ENCODE assay signal across 2 cellular contexts in the genomic region with DNA sequence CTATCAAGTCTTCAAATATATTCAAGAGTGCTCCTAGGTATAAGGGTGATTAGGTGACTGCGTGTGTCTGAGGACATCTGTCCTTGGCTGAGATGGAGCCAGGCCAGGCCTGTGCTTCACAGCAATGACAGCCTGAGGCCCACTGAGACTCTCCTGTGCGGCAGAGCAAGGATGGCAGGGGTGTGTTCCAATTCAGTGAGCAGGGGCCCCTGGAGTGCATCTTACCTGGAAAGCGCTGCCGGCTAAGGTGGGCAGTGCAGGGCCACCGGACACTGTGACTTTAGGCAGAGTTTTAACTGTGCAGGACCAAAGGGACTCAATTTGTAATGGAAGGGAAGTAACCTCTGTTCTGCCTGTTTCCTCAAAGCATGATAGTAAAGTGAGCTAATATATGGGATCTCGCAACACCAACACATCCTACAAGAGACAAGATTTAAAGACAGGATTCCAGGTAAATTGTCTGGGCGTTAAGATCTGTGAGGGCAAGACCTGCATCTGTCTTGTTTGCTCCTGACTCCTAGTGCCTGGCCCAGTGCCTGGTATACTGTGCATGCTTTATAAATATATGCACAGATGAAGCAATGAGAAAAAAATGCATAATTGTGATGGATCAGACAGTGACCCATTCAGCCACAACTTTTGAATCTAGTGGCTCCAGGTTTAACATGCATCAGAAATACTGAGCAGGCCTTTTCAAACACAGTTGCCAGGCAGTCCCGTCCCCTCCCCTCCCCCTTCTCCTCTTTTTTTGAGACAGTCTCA.
TF ChIP-seq lines count a peak whose summit lies in the region.

No MANE protein-coding gene starts in this region.

TF ChIP-seq in SK-N-SH, 30 proteins besides CTCF, POLR2A, EP300 and RAD21 (continued from another document):
- peak; percentile 61 for TF ChIP-seq TCF12 (IDR thresholded peaks at IDR 0.05)
- peak; percentile 53; the same call in 1 of the 2 replicates for TF ChIP-seq FOSL2 (IDR thresholded peaks at IDR 0.05; ENCODE audit: borderline replicate concordance, low read depth)
- peak; percentile 62 for TF ChIP-seq NFIC (IDR thresholded peaks at IDR 0.05; ENCODE audit: borderline replicate concordance)
- TF ChIP-seq, protein P1, sequence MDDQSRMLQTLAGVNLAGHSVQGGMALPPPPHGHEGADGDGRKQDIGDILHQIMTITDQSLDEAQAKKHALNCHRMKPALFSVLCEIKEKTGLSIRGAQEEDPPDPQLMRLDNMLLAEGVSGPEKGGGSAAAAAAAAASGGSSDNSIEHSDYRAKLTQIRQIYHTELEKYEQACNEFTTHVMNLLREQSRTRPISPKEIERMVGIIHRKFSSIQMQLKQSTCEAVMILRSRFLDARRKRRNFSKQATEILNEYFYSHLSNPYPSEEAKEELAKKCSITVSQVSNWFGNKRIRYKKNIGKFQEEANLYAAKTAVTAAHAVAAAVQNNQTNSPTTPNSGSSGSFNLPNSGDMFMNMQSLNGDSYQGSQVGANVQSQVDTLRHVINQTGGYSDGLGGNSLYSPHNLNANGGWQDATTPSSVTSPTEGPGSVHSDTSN (IDR thresholded peaks at IDR 0.05), result peak; percentile 55
- TF ChIP-seq RCOR1 (IDR thresholded peaks at IDR 0.05; ENCODE audit: low read length), result no peak
TF ChIP-seq in SK-N-SH: peak in this region for 6.

TF ChIP-seq in SK-N-SH treated with all-trans-retinoic acid at 6 μM for 48 hours, 23 proteins besides CTCF, POLR2A, EP300 and RAD21 (continued from another document):
- no peak for TF ChIP-seq TOX (CRISPR knock-in tag; IDR thresholded peaks at IDR 0.05; ENCODE audit: borderline replicate concordance)
- no peak for TF ChIP-seq GLIS3 (CRISPR knock-in tag; IDR thresholded peaks at IDR 0.05)
- TF ChIP-seq ZFP3 (CRISPR knock-in tag; IDR thresholded peaks at IDR 0.05), result no peak
- TF ChIP-seq TCF4 (CRISPR knock-in tag; IDR thresholded peaks at IDR 0.05; ENCODE audit: borderline replicate concordance), result no peak
- no peak for TF ChIP-seq ZNF565 (CRISPR knock-in tag; conservative IDR thresholded peaks at IDR 0.05; ENCODE audit: low read depth)
- TF ChIP-seq, protein P2, sequence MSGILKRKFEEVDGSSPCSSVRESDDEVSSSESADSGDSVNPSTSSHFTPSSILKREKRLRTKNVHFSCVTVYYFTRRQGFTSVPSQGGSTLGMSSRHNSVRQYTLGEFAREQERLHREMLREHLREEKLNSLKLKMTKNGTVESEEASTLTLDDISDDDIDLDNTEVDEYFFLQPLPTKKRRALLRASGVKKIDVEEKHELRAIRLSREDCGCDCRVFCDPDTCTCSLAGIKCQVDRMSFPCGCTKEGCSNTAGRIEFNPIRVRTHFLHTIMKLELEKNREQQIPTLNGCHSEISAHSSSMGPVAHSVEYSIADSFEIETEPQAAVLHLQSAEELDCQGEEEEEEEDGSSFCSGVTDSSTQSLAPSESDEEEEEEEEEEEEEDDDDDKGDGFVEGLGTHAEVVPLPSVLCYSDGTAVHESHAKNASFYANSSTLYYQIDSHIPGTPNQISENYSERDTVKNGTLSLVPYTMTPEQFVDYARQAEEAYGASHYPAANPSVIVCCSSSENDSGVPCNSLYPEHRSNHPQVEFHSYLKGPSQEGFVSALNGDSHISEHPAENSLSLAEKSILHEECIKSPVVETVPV (CRISPR knock-in tag; IDR thresholded peaks at IDR 0.05), result no peak
